Comparison of ENCODE assay signal across 22 cellular contexts in the genomic region with DNA sequence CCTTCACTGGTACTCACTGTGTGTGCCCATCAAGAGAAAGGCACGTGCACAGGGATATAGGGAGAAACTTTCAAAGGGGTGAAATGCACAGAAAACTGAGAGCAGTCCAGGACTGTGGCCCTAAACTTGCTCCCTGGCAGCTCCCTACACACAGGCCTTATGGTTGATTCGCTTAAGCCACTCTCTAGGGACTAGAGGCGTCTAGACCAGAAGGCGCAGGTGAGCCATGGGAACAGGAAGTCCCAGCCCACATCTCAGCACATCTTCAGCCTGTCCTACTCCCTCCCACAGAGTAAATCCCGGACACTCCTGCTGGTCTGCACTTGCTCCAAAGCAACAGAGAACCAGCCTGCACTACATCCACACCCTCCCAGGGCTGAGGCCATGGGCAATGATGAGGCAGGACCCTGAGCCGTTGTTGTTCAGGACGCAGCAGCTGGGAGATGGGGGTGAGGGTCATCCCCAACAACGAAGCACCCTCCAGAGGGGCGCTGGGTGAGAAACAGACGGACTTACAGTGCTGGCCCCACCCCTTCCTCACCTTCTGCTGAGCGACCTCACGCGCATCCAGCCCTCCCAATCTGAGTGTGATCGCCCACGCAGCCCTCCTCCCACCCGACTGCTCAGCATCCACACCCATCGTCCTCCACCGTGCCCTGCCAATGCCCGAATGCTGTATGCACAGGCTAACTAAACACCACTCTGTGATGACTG.
DNase-seq lines count a peak whose midpoint lies in the region; ATAC-seq, FAIRE-seq and TF ChIP-seq lines count a peak whose summit lies in the region.
"Had no signal": no experiment of that assay in that cellular context is flagged by ENCODE, and none has a peak within 500 bp of the region (broad histone marks: within the 10 kb centered on the region; RNA-seq: fewer than 3 reads in every experiment).

No MANE protein-coding gene starts in this region.

- TF ChIP-seq EP300 in GM12878 (IDR thresholded peaks at IDR 0.05; ENCODE audit: borderline replicate concordance in 1 of 2, control insufficient read depth in 1 of 2, low read depth in 2 of 2, low read length in 2 of 2): no peak

- H2AFZ ChIP-seq in GM12878 (ENCODE audit: control insufficient read depth, low read depth, low read length): no peak overlapping the region
- no peak overlapping the region for H2AFZ ChIP-seq in neural progenitor cell (replicated peaks)

- no peak for TF ChIP-seq POLR2A in GM12878 (IDR thresholded peaks at IDR 0.05; ENCODE audit: low read depth, low read length)

- H3K36me3 ChIP-seq in right atrium auricular region (no peaks in the 10 kb centered on the region), heart right ventricle (peaks cover 0 to 8% (median 0%) of the 10 kb centered on the region in 9 donors), GM12878 (ENCODE audit: control insufficient read depth in 2 of 2, insufficient read depth in 2 of 2, low read length in 1 of 2) (no peaks in the 10 kb centered on the region), neural progenitor cell (no peaks in the 10 kb centered on the region), upper lobe of right lung (no peaks in the 10 kb centered on the region)
- H3K36me3 ChIP-seq: esophagus squamous epithelium, thoracic aorta had no signal

- H3K9me3 ChIP-seq in right atrium auricular region (no peaks in the 10 kb centered on the region), heart right ventricle (no peaks in the 10 kb centered on the region), GM12878 (replicated peaks; ENCODE audit: control insufficient read depth, insufficient read depth, low read length) (no peaks in the 10 kb centered on the region), neural progenitor cell (ENCODE audit: low read depth) (no peaks in the 10 kb centered on the region), upper lobe of right lung (no peaks in the 10 kb centered on the region)
- H3K9me3 ChIP-seq: esophagus squamous epithelium, thoracic aorta had no signal

- H3K79me2 ChIP-seq in GM12878 (ENCODE audit: control insufficient read depth, insufficient read depth, low read length) (no peaks in the 10 kb centered on the region; the same call in 1 of the 2 replicates), neural progenitor cell (ENCODE audit: low read depth) (peaks cover 6% of the 10 kb centered on the region)

- CTCF ChIA-PET in GM12878 (lab: Yijun Ruan, JAX): no interaction called here

- peaks cover 28% of the 10 kb centered on the region for H3F3A ChIP-seq in neural progenitor cell (ENCODE audit: low read depth)

- H3K27me3 ChIP-seq in right atrium auricular region (no peaks in the 10 kb centered on the region), heart right ventricle (no peaks in the 10 kb centered on the region), GM12878 (replicated peaks in 1 of 2; ENCODE audit: control insufficient read depth in 2 of 2, insufficient read depth in 2 of 2, low read length in 1 of 2) (no peaks in the 10 kb centered on the region), neural progenitor cell (no peaks in the 10 kb centered on the region), upper lobe of right lung (no peaks in the 10 kb centered on the region)
- H3K27me3 ChIP-seq: esophagus squamous epithelium had no signal

- SMC1A ChIA-PET in GM12878 (lab: Charles Lee; ENCODE audit: uncharacterized antibody, unreplicated experiment): no interaction called here

- H4K20me1 ChIP-seq in GM12878 (ENCODE audit: control insufficient read depth, insufficient read depth) (no peaks in the 10 kb centered on the region), neural progenitor cell (ENCODE audit: low read depth) (peaks cover 36% of the 10 kb centered on the region)

- H3K4me1 ChIP-seq in right atrium auricular region: peaks cover 0 to 23% of the 10 kb centered on the region in 2 donors
- H3K4me1 ChIP-seq in heart right ventricle: peaks cover 0 to 39% (median 23%) of the 10 kb centered on the region in 9 donors
- H3K4me1 ChIP-seq in GM12878 (ENCODE audit: control insufficient read depth, insufficient read depth, low read length): peaks cover 18% of the 10 kb centered on the region
- peaks cover 23% of the 10 kb centered on the region for H3K4me1 ChIP-seq in neural progenitor cell
- peaks cover 31% of the 10 kb centered on the region for H3K4me1 ChIP-seq in upper lobe of right lung

- no peak overlapping the region for H3K4me2 ChIP-seq in GM12878 (ENCODE audit: control insufficient read depth, insufficient read depth)
- H3K4me2 ChIP-seq in neural progenitor cell: no peak overlapping the region

- H3K4me3 ChIP-seq in right atrium auricular region (no peak overlapping the region), heart right ventricle (no peak overlapping the region), GM12878 (no peak overlapping the region), neural progenitor cell (no peak overlapping the region), upper lobe of right lung (no peak overlapping the region)
- H3K4me3 ChIP-seq: esophagus squamous epithelium, thoracic aorta had no signal

- no peak for TF ChIP-seq CTCF in right atrium auricular region (IDR thresholded peaks at IDR 0.05)
- no peak for TF ChIP-seq CTCF in heart right ventricle (IDR thresholded peaks at IDR 0.05)
- TF ChIP-seq CTCF in GM12878 (IDR thresholded peaks at IDR 0.05 in 2 of 3, conservative IDR thresholded peaks at IDR 0.05 in 1 of 3; ENCODE audit: control insufficient read depth in 2 of 3, extremely low read depth in 1 of 3, insufficient read depth in 1 of 3, low read depth in 3 of 3, low read length in 3 of 3): no peak
- TF ChIP-seq CTCF in neural progenitor cell (IDR thresholded peaks at IDR 0.05): no peak
- TF ChIP-seq CTCF in upper lobe of right lung (IDR thresholded peaks at IDR 0.05): no peak

- peak overlapping the region; percentile 3 for H3K27ac Mint-ChIP-seq in neural progenitor cell
- H3K27ac Mint-ChIP-seq in activated naive CD8-positive, alpha-beta T cell treated with anti-CD3 and anti-CD28 coated beads for 36 hours: no peak overlapping the region
- H3K27ac Mint-ChIP-seq: activated CD8-positive, alpha-beta memory T cell treated with anti-CD3 and anti-CD28 coated beads, Interleukin-2, amount 10 ng/mL, durations not matched to agents 7 days and 5 days; T-helper 2 cell treated with Interferon-gamma antibody and Interleukin-4, amounts not matched to agents 5 μg/mL and 100 μg/mL, for 36 hours had no signal

- POLR2A ChIA-PET in GM12878 (lab: Charles Lee): no interaction called here

- TF ChIP-seq RAD21 in GM12878 (IDR thresholded peaks at IDR 0.05; ENCODE audit: insufficient read depth, low read depth, low read length): no peak

- in situ Hi-C loops in GM12878 (cut with MboI): no loop called here

- ATAC-seq in heart right ventricle (no peak), GM12878 (peak; percentile 11; the same call in 1 of the 3 replicates), upper lobe of right lung (no peak), GM19455 (IDR thresholded peaks at IDR 0.05; ENCODE audit: unreplicated experiment) (no peak)
- ATAC-seq: activated CD4-positive, CD25-positive, alpha-beta regulatory T cell treated with anti-CD3 and anti-CD28 coated beads, Interleukin-2, amount 50 U/mL, for 24 hours; activated CD8-positive, alpha-beta memory T cell treated with anti-CD3 and anti-CD28 coated beads, Interleukin-2, amount 10 ng/mL, durations not matched to agents 7 days and 5 days had no signal

- RAD21 ChIA-PET in GM12878 (lab: Charles Lee; ENCODE audit: unreplicated experiment): no interaction called here

- H3K27ac ChIP-seq in right atrium auricular region (peak overlapping the region; percentile 78 to 93), heart right ventricle (peak overlapping the region in 2 of 10 donors; percentile 6 to 87), GM12878 (ENCODE audit: control insufficient read depth, insufficient read depth) (no peak overlapping the region), neural progenitor cell (no peak overlapping the region), upper lobe of right lung (peak overlapping the region; percentile 3)

- peaks cover 4% of the 10 kb centered on the region for H3K36me3 Mint-ChIP-seq in neural progenitor cell
- no peaks in the 10 kb centered on the region for H3K36me3 Mint-ChIP-seq in activated naive CD8-positive, alpha-beta T cell treated with anti-CD3 and anti-CD28 coated beads for 36 hours
- H3K36me3 Mint-ChIP-seq: activated CD8-positive, alpha-beta memory T cell treated with anti-CD3 and anti-CD28 coated beads, Interleukin-2, amount 10 ng/mL, durations not matched to agents 7 days and 5 days had no signal

- peaks cover 10% of the 10 kb centered on the region for H3K9me3 Mint-ChIP-seq in neural progenitor cell
- H3K9me3 Mint-ChIP-seq in activated naive CD8-positive, alpha-beta T cell treated with anti-CD3 and anti-CD28 coated beads for 36 hours: no peaks in the 10 kb centered on the region
- H3K9me3 Mint-ChIP-seq: T-helper 2 cell treated with Interferon-gamma antibody and Interleukin-4, amounts not matched to agents 5 μg/mL and 100 μg/mL, for 36 hours had no signal

- DNase-seq in right atrium auricular region (ENCODE audit: low spot score): no peak
- DNase-seq in heart right ventricle: no peak
- DNase-seq in GM12878 (ENCODE audit: low read depth, low spot score): no peak
- DNase-seq in neural progenitor cell (ENCODE audit: low spot score): no peak
- DNase-seq in upper lobe of right lung: no peak
- no peak for DNase-seq in activated naive CD8-positive, alpha-beta T cell treated with anti-CD3 and anti-CD28 coated beads for 36 hours
- no peak for DNase-seq in HT-29 (ENCODE audit: low spot score)
- DNase-seq: ACHN; activated CD8-positive, alpha-beta memory T cell treated with anti-CD3 and anti-CD28 coated beads, Interleukin-2, amount 10 ng/mL, durations not matched to agents 7 days and 5 days; activated naive CD4-positive, alpha-beta T cell; COR-L47; esophagus squamous epithelium; GDM1; hippocampal formation; NCI-H1105; NCI-H2171; SIG-M5 had no signal

- no peak overlapping the region for H3K9ac ChIP-seq in GM12878 (ENCODE audit: control insufficient read depth, insufficient read depth, low read length)
- no peak overlapping the region for H3K9ac ChIP-seq in neural progenitor cell

- peaks cover 7% of the 10 kb centered on the region for H3K27me3 Mint-ChIP-seq in neural progenitor cell (ENCODE audit: insufficient read depth, low read depth)
- peaks cover 3% of the 10 kb centered on the region for H3K27me3 Mint-ChIP-seq in activated naive CD8-positive, alpha-beta T cell treated with anti-CD3 and anti-CD28 coated beads for 36 hours
- H3K27me3 Mint-ChIP-seq: activated CD8-positive, alpha-beta memory T cell treated with anti-CD3 and anti-CD28 coated beads, Interleukin-2, amount 10 ng/mL, durations not matched to agents 7 days and 5 days had no signal

- H3K4me1 Mint-ChIP-seq in neural progenitor cell: peaks cover 34% of the 10 kb centered on the region
- no peaks in the 10 kb centered on the region for H3K4me1 Mint-ChIP-seq in activated naive CD8-positive, alpha-beta T cell treated with anti-CD3 and anti-CD28 coated beads for 36 hours
- H3K4me1 Mint-ChIP-seq: activated CD8-positive, alpha-beta memory T cell treated with anti-CD3 and anti-CD28 coated beads, Interleukin-2, amount 10 ng/mL, durations not matched to agents 7 days and 5 days had no signal

- intact Hi-C loops in heart right ventricle (cut with DNase I): no loop called here
- intact Hi-C loops in GM12878 (cut with micrococcal nuclease; ENCODE audit: unreplicated experiment): no loop called here
- intact Hi-C loops in upper lobe of right lung (cut with DNase I): no loop called here

- 86 to 87% methylated on average over 19 of the region's 19 CpGs for WGBS in heart right ventricle, 2 donors
- 67% methylated on average over 19 of the region's 19 CpGs for WGBS in GM12878 (ENCODE audit: insufficient coverage, insufficient replicate concordance, low lambda C conversion rate, missing lambda C conversion rate)

- H3K4me3 Mint-ChIP-seq in neural progenitor cell: no peak overlapping the region
- no peak overlapping the region for H3K4me3 Mint-ChIP-seq in activated naive CD8-positive, alpha-beta T cell treated with anti-CD3 and anti-CD28 coated beads for 36 hours
- H3K4me3 Mint-ChIP-seq: activated CD8-positive, alpha-beta memory T cell treated with anti-CD3 and anti-CD28 coated beads, Interleukin-2, amount 10 ng/mL, durations not matched to agents 7 days and 5 days; brain; T-helper 2 cell treated with Interferon-gamma antibody and Interleukin-4, amounts not matched to agents 5 μg/mL and 100 μg/mL, for 36 hours had no signal

- FAIRE-seq in GM12878 (lab: Jason Lieb, UNC): no peak

- no TSS peak for BruUV-seq in GM12878 (replicated peaks; lab: Mats Ljungman, UMichigan)

Comparison
In these comparisons a context has a peak if more than half of its experiments do, and no peak if none do; other contexts are left out.
1. H3K27ac ChIP-seq: peak in right atrium auricular region (2 of 2) and upper lobe of right lung (single experiment); none in GM12878 (single experiment) and neural progenitor cell (single experiment).